Comparison of ENCODE assay signal across 36 cellular contexts in genomic region chr14:41650802-41651201, GRCh38. TPM values are rescaled to one million over a fixed set of nuclear protein-coding genes. Genes with fewer than 3 reads are reported as not detected.
"Had no signal": no experiment of that assay in that cellular context is flagged by ENCODE, and none has a peak within 500 bp of the region (broad histone marks: within the 10 kb centered on the region; RNA-seq: fewer than 3 reads in every experiment).

No MANE protein-coding gene starts in this region.

- H3K36me3 ChIP-seq: MG63 had no signal

- H3K9me3 ChIP-seq: MG63 had no signal

- H3K4me3 ChIP-seq: MG63 had no signal

- DNase-seq: Karpas-422, Kasumi-1, MG63, MM.1S, MV-4-11, NCI-H1048, NCI-H1092, NCI-H1092 treated with DMSO at 0.1 percent for 48 hours, NCI-H1105, NCI-H1105 treated with DMSO at 0.1 percent for 48 hours, NCI-H1417, NCI-H1417 treated with DMSO at 0.1 percent for 48 hours, NCI-H1436, NCI-H1436 treated with DMSO at 0.1 percent for 48 hours, NCI-H146, NCI-H1694, NCI-H1694 treated with DMSO at 0.1 percent for 48 hours, NCI-H187, NCI-H187 treated with DMSO at 0.1 percent for 48 hours, NCI-H1930, NCI-H2029, NCI-H2029 treated with DMSO at 0.1 percent for 48 hours, NCI-H2081, NCI-H2081 treated with DMSO at 0.1 percent for 48 hours, NCI-H2107, NCI-H2171, NCI-H2171 treated with DMSO at 0.1 percent for 48 hours, NCI-H2227 treated with DMSO at 0.1 percent for 48 hours, NCI-H226, NCI-H345, NCI-H446, NCI-H446 treated with DMSO at 0.1 percent for 48 hours, NCI-H510A, NCI-H510A treated with DMSO at 0.1 percent for 48 hours had no signal

- H3K27me3 ChIP-seq: MG63 had no signal

RNA-seq across cellular contexts. Expression of gene LRFN5, which starts 44.1 kb away (rescaled TPM):
- total RNA-seq: LHCN-M2, MCF 10A had no signal
